ENCODE assay signal across 11 cellular contexts in the genomic region with DNA sequence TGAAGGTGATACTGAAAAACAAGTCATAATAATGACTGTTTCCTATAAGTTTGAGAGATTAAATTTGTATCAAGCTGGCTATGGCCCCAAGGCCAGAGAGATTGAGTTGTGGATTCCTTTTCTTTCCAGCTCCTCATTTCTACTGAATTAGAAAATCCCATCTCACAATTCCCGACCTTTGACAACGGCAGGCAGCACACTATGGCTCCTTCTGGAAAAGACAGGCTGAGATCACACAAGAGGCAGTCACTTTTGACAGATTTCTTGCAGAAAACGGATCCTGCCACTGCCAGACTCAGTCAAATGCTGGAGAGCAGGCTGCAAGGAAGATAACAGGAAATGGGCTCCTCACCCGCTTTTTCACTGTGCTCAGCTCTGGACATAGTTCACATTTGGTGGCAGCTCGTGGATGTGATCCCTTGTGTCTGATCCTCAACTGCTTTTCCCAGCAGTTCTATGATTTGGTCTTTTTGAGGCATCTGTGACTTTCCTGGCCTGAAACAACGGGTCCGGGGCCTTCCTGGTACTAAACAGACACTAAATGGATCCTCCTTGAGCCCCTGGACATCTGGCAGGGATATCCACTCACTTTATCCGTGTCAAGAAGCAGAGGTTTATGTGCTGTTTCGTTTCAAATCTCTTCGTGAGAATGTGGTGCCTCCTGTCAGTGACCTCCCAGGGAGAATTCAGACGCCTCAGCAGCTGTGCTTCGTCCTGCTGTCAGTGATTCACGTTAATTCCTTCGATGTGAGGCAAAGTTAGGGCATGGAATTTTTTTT. TPM values are rescaled to one million over a fixed set of nuclear protein-coding genes. Genes with fewer than 3 reads are reported as not detected.
DNase-seq lines count a peak whose midpoint lies in the region; ATAC-seq and TF ChIP-seq lines count a peak whose summit lies in the region.
"Had no signal": no experiment of that assay in that cellular context is flagged by ENCODE, and none has a peak within 500 bp of the region (broad histone marks: within the 10 kb centered on the region; RNA-seq: fewer than 3 reads in every experiment).

No MANE protein-coding gene starts in this region.

- H2BK15ac ChIP-seq in H9 (ENCODE audit: low read depth, low read length), result no peak overlapping the region

- no peak overlapping the region for H2AK5ac ChIP-seq in H9 (ENCODE audit: insufficient read length, low read length)

- H3K36me3 ChIP-seq in right atrium auricular region, result no peaks in the 10 kb centered on the region

- H3K9ac ChIP-seq in H9 (ENCODE audit: extremely low read depth, insufficient read length, low read length), result no peak overlapping the region

- H3K14ac ChIP-seq in H9 (ENCODE audit: insufficient read depth, low read length), result no peak overlapping the region; the same call in 1 of the 2 replicates

- no peaks in the 10 kb centered on the region for H3K79me2 ChIP-seq in H9 (ENCODE audit: insufficient read depth, low read length)

- no peak overlapping the region for H2BK20ac ChIP-seq in H9 (ENCODE audit: low read depth, low read length, poor library complexity, severe bottlenecking)

- no peak overlapping the region for H3K4ac ChIP-seq in H9 (ENCODE audit: low read depth, low read length)

- H3K56ac ChIP-seq in H9 (ENCODE audit: insufficient read length, low read depth, low read length), result no peak overlapping the region

- H3K36me3 Mint-ChIP-seq in H9 (ENCODE audit: insufficient read depth in 1 of 3, low read depth in 3 of 3), result no peaks in the 10 kb centered on the region
- H3K36me3 Mint-ChIP-seq in naive thymus-derived CD8-positive, alpha-beta T cell, result peaks cover 0 to 2% (median 0%) of the 10 kb centered on the region in 3 donors

- no peak overlapping the region for H2BK5ac ChIP-seq in H9 (ENCODE audit: insufficient read length, low read length)

- H3K4me3 ChIP-seq in right atrium auricular region (no peak overlapping the region), skeletal muscle cell (ENCODE audit: low read depth, low read length) (peak overlapping the region; percentile 1)

- no peak overlapping the region for H3K27ac ChIP-seq in H9 (ENCODE audit: insufficient read length, low read depth, low read length)
- peak overlapping the region; percentile 35 to 40 for H3K27ac ChIP-seq in right atrium auricular region

- H3K23ac ChIP-seq in H9 (ENCODE audit: insufficient read length, low read depth, low read length), result no peak overlapping the region

- H3K4me2 ChIP-seq in H9 (ENCODE audit: insufficient read depth, insufficient read length, low read length), result no peak overlapping the region

- H2AFZ ChIP-seq in H9 (ENCODE audit: low read length), result no peak overlapping the region

- H2BK120ac ChIP-seq in H9 (ENCODE audit: low read depth, low read length, poor library complexity, severe bottlenecking), result no peak overlapping the region

- no CpG with 5 or more reads among the region's 14 CpGs for WGBS in H9 (ENCODE audit: extremely low coverage, insufficient read length, low lambda C conversion rate)

- H3T11ph ChIP-seq in H9 (ENCODE audit: low read length), result no peak overlapping the region

- no peak overlapping the region for H3K18ac ChIP-seq in H9 (ENCODE audit: insufficient read length, low read depth, low read length)

- TF ChIP-seq CTCF in H9 (conservative IDR thresholded peaks at IDR 0.05), result no peak
- no peak for TF ChIP-seq CTCF in right atrium auricular region (IDR thresholded peaks at IDR 0.05)

- H2BK12ac ChIP-seq in H9 (ENCODE audit: insufficient read length, low read depth, low read length), result no peak overlapping the region

- no peaks in the 10 kb centered on the region for H3K27me3 ChIP-seq in H9 (ENCODE audit: insufficient read depth, low read length)
- H3K27me3 ChIP-seq in right atrium auricular region, result no peaks in the 10 kb centered on the region

- POLR2A ChIA-PET in naive thymus-derived CD8-positive, alpha-beta T cell (lab: Charles Lee), result no interaction called here

- peaks cover 5 to 12% of the 10 kb centered on the region in 2 experiments; a peak in 3 of 5 replicates for H3K9me3 Mint-ChIP-seq in H9
- H3K9me3 Mint-ChIP-seq in naive thymus-derived CD8-positive, alpha-beta T cell, result no peaks in the 10 kb centered on the region

- H3K9me3 ChIP-seq in H9 (ENCODE audit: control insufficient read depth, low read depth, low read length) (no peaks in the 10 kb centered on the region), right atrium auricular region (no peaks in the 10 kb centered on the region)

- H3K4me3 Mint-ChIP-seq in H9, result no peak overlapping the region
- no peak overlapping the region for H3K4me3 Mint-ChIP-seq in naive thymus-derived CD8-positive, alpha-beta T cell

- ATAC-seq in GM21786 (IDR thresholded peaks at IDR 0.05; ENCODE audit: unreplicated experiment), result no peak
- ATAC-seq in naive thymus-derived CD8-positive, alpha-beta T cell, result no peak
- ATAC-seq: sciatic nerve had no signal

- H3K79me1 ChIP-seq in H9 (ENCODE audit: insufficient read depth, low read depth, low read length, poor library complexity, severe bottlenecking), result no peaks in the 10 kb centered on the region

- H3K4me1 ChIP-seq in H9 (ENCODE audit: insufficient read depth, low read length), result no peaks in the 10 kb centered on the region
- peaks cover 0 to 25% of the 10 kb centered on the region in 2 donors for H3K4me1 ChIP-seq in right atrium auricular region

- no peaks in the 10 kb centered on the region for H3K23me2 ChIP-seq in H9 (ENCODE audit: insufficient read length, low read depth, low read length, poor library complexity, severe bottlenecking)

- H3K27me3 Mint-ChIP-seq in H9 (ENCODE audit: low read depth), result peaks cover 35% of the 10 kb centered on the region
- H3K27me3 Mint-ChIP-seq in naive thymus-derived CD8-positive, alpha-beta T cell, result peaks cover 4 to 31% (median 9%) of the 10 kb centered on the region in 5 donors

- no peaks in the 10 kb centered on the region; a peak in 1 of 4 replicates for H3K4me1 Mint-ChIP-seq in H9
- H3K4me1 Mint-ChIP-seq in naive thymus-derived CD8-positive, alpha-beta T cell, result peaks cover 0 to 4% (median 0%) of the 10 kb centered on the region in 4 donors

- H4K20me1 ChIP-seq in H9 (ENCODE audit: control insufficient read depth, insufficient read depth, insufficient read length), result no peaks in the 10 kb centered on the region

- no peak overlapping the region for H4K5ac ChIP-seq in H9 (ENCODE audit: insufficient read length, low read depth, low read length)

- H4K8ac ChIP-seq in H9 (replicated peaks; ENCODE audit: insufficient read length, low read depth, low read length), result no peak overlapping the region

- DNase-seq in H9, result peak; percentile 7
- DNase-seq in amniotic epithelial cell (ENCODE audit: low read depth), result peak; percentile 92
- DNase-seq in right atrium auricular region (ENCODE audit: low spot score), result peak; percentile 61
- peak; percentile 79 for DNase-seq in skeletal muscle cell (ENCODE audit: low read depth)
- DNase-seq in NCI-H510A treated with DMSO at 0.1 percent for 48 hours (lab: John Stamatoyannopoulos, UW), result no peak
- no peak for DNase-seq in naive thymus-derived CD8-positive, alpha-beta T cell
- no peak for DNase-seq in SHP77 (lab: John Stamatoyannopoulos, UW)
- DNase-seq: activated gamma-delta T cell treated with Interleukin-2 at 50 U/mL for 16 hours, NCI-H187 treated with DMSO at 0.1 percent for 48 hours had no signal

- no peak overlapping the region for H3K27ac Mint-ChIP-seq in H9
- H3K27ac Mint-ChIP-seq in naive thymus-derived CD8-positive, alpha-beta T cell, result no peak overlapping the region

- H4K91ac ChIP-seq in H9 (ENCODE audit: insufficient read length, low read depth, low read length), result no peak overlapping the region

RNA-seq across cellular contexts. Expression of a gene that starts 26.1 kb away (rescaled TPM):
- total RNA-seq in H9 (2021) (30.8 and 31.1 TPM in 2 replicates), right atrium auricular region (10 to 100 TPM; 22.1 to 30.0 TPM)
- total RNA-seq in naive thymus-derived CD8-positive, alpha-beta T cell, result 10 to 100 TPM; 15.7 to 16.7 TPM
- polyA plus RNA-seq in naive thymus-derived CD8-positive, alpha-beta T cell, result 1 to 10 TPM; 3.9 to 8.7 (median 7.2) TPM

Comparison
In these comparisons a context has a peak if more than half of its experiments do, and no peak if none do; other contexts are left out.
1. DNase-seq: peak in H9 (single experiment), amniotic epithelial cell (single experiment), right atrium auricular region (single experiment) and skeletal muscle cell (single experiment); none in NCI-H510A treated with DMSO at 0.1 percent for 48 hours (single experiment), naive thymus-derived CD8-positive, alpha-beta T cell (0 of 10) and SHP77 (0 of 2).